ENCODE assay signal across 11 cellular contexts in the genomic region with DNA sequence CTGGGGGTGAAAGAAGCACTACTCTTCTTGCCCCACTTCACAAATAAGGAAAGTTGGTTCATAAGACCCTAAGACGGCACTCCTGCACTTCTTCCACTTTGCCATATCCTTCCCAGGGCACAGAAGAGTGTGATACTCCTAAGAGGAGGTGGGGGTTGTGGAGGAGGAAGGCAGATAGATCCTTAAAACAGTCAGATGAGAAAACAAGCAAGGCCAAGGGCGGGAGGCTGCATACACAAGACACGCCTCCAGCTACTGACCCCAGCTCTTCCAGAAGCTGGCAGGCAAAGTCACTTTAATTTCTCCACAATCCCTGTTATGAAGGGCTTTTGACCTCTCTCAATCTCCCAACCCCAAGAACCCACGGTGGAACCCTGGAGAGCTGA.
A peak's percentile ranks its signal among the peaks of the same experiment; 100 is the strongest.
DNase-seq lines count a peak whose midpoint lies in the region; TF ChIP-seq lines count a peak whose summit lies in the region.
"Had no signal": no experiment of that assay in that cellular context is flagged by ENCODE, and none has a peak within 500 bp of the region (broad histone marks: within the 10 kb centered on the region; RNA-seq: fewer than 3 reads in every experiment).

No MANE protein-coding gene starts in this region.

- TF ChIP-seq CTCF in OCI-LY3 (IDR thresholded peaks at IDR 0.05; ENCODE audit: low read depth, low read length) (no peak), parathyroid adenoma (IDR thresholded peaks at IDR 0.05) (no peak), GM20000 (IDR thresholded peaks at IDR 0.05; ENCODE audit: extremely low read depth, missing control alignments) (no peak)

- H3K79me2 ChIP-seq in OCI-LY3 (ENCODE audit: low read length) = no peaks in the 10 kb centered on the region
- H3K79me2 ChIP-seq in parathyroid adenoma = no peaks in the 10 kb centered on the region

- peaks cover 10% of the 10 kb centered on the region for H3K27me3 ChIP-seq in OCI-LY3 (ENCODE audit: low read depth, low read length)
- H3K27me3 ChIP-seq in endocrine pancreas (ENCODE audit: control insufficient read depth, insufficient read depth, low read length) = no peaks in the 10 kb centered on the region
- no peaks in the 10 kb centered on the region for H3K27me3 ChIP-seq in parathyroid adenoma (ENCODE audit: control insufficient read depth, insufficient read depth, low read length)

- H3K36me3 ChIP-seq in OCI-LY3 (replicated peaks; ENCODE audit: low read depth, low read length) = no peaks in the 10 kb centered on the region
- H3K36me3 ChIP-seq in endocrine pancreas (ENCODE audit: control insufficient read depth, insufficient read depth, low read length) = no peaks in the 10 kb centered on the region
- H3K36me3 ChIP-seq in parathyroid adenoma (ENCODE audit: control insufficient read depth, insufficient read depth, low read length) = no peaks in the 10 kb centered on the region

- H3K9me3 ChIP-seq in OCI-LY3 (ENCODE audit: insufficient read depth, low read length) = no peaks in the 10 kb centered on the region
- no peaks in the 10 kb centered on the region for H3K9me3 ChIP-seq in endocrine pancreas (ENCODE audit: control insufficient read depth, low read length)
- H3K9me3 ChIP-seq in parathyroid adenoma (ENCODE audit: control insufficient read depth, low read length) = no peaks in the 10 kb centered on the region
- H3K9me3 ChIP-seq: A549, heart left ventricle had no signal

- H3K27ac ChIP-seq in OCI-LY3 (ENCODE audit: low read length) (peak overlapping the region; percentile 14; the same call in 1 of the 2 replicates), parathyroid adenoma (peak overlapping the region; percentile 98)
- H3K27ac ChIP-seq: A549, heart left ventricle had no signal

- H3K9ac ChIP-seq in OCI-LY3 (ENCODE audit: low read length) (no peak overlapping the region), endocrine pancreas (ENCODE audit: control insufficient read depth, insufficient read depth, low read length) (no peak overlapping the region), parathyroid adenoma (peak overlapping the region; percentile 11)

- H3K4me3 ChIP-seq in OCI-LY3 (ENCODE audit: low read length) (no peak overlapping the region), endocrine pancreas (ENCODE audit: control insufficient read depth, insufficient read depth, low read length) (peak overlapping the region; percentile 27), parathyroid adenoma (ENCODE audit: low read depth, low read length) (no peak overlapping the region)

- no peak overlapping the region for H3K4me2 ChIP-seq in OCI-LY3 (ENCODE audit: low read length)
- no peak overlapping the region for H3K4me2 ChIP-seq in parathyroid adenoma (ENCODE audit: low read length)

- DNase-seq in NCI-H82 (lab: John Stamatoyannopoulos, UW) (peak; percentile 51), NCI-H82 treated with DMSO at 0.1 percent for 48 hours (lab: John Stamatoyannopoulos, UW; ENCODE audit: unreplicated experiment) (no peak), GM20000 (ENCODE audit: low spot score) (no peak), DMS114 treated with DMSO at 0.1 percent for 48 hours (lab: John Stamatoyannopoulos, UW; ENCODE audit: unreplicated experiment) (no peak), NCI-H2171 (lab: John Stamatoyannopoulos, UW) (no peak)
- DNase-seq: NK-92 treated with Interleukin-12 subunit alpha and Interleukin-12 subunit beta, amount 100 ng/mL, for 24 hours had no signal

- no peak overlapping the region for H2AFZ ChIP-seq in OCI-LY3 (ENCODE audit: low read depth, low read length)
- H2AFZ ChIP-seq in parathyroid adenoma = peak overlapping the region; percentile 70

- no peaks in the 10 kb centered on the region for H4K20me1 ChIP-seq in OCI-LY3 (ENCODE audit: insufficient read depth, low read length)

- H3K4me1 ChIP-seq in OCI-LY3 (ENCODE audit: low read length) (peaks cover 7% of the 10 kb centered on the region), endocrine pancreas (ENCODE audit: control insufficient read depth, insufficient read depth, low read length) (no peaks in the 10 kb centered on the region), parathyroid adenoma (peaks cover 10% of the 10 kb centered on the region)
